In genomic region chr12:121810833-121811433, GRCh38 we compare ENCODE assay signal across 10 cellular contexts. TPM values are rescaled to one million over a fixed set of nuclear protein-coding genes. Genes with fewer than 3 reads are reported as not detected.
DNase-seq lines count a peak whose midpoint lies in the region; TF ChIP-seq lines count a peak whose summit lies in the region.
"Had no signal": no experiment of that assay in that cellular context is flagged by ENCODE, and none has a peak within 500 bp of the region (broad histone marks: within the 10 kb centered on the region; RNA-seq: fewer than 3 reads in every experiment).

No MANE protein-coding gene starts in this region.

- WGBS in hepatocyte (ENCODE audit: low lambda C conversion rate, missing lambda C conversion rate) = 77% methylated on average over 6 of the region's 6 CpGs

- H3K36me3 ChIP-seq in hepatocyte (replicated peaks; ENCODE audit: insufficient read depth, low read depth) = no peaks in the 10 kb centered on the region
- peaks cover 11 to 34% of the 10 kb centered on the region in 2 donors for H3K36me3 ChIP-seq in stomach smooth muscle (ENCODE audit: control insufficient read depth in 2 of 2, insufficient read depth in 2 of 2, low read length in 2 of 2)

- H3K27ac ChIP-seq in hepatocyte (peak overlapping the region; percentile 89), stomach smooth muscle (ENCODE audit: low read length) (peak overlapping the region; percentile 58)

- H3K27me3 Mint-ChIP-seq in T-helper 2 cell treated with Interferon-gamma antibody and Interleukin-4, amounts not matched to agents 5 μg/mL and 100 μg/mL, for 36 hours (ENCODE audit: low read depth) = no peaks in the 10 kb centered on the region
- H3K27me3 Mint-ChIP-seq in activated CD4-positive, alpha-beta memory T cell treated with anti-CD3 and anti-CD28 coated beads for 36 hours = no peaks in the 10 kb centered on the region

- H3K79me2 ChIP-seq in hepatocyte = peaks cover 95% of the 10 kb centered on the region

- H4K20me1 ChIP-seq in hepatocyte (ENCODE audit: insufficient read depth, poor library complexity, severe bottlenecking) = peaks cover 41% of the 10 kb centered on the region

- H3K4me2 ChIP-seq in hepatocyte = peak overlapping the region; percentile 99

- CTCF ChIA-PET in activated CD4-positive, alpha-beta memory T cell treated with anti-CD3 and anti-CD28 coated beads for 36 hours (lab: Charles Lee) = interaction anchor here (0.5 to 17.6 kb wide), 14 partner anchors 10 to 185 kb away, joined by 3 to 856 read pairs (median 10); partner anchors contain the start of genes ORAI1, PSMD9, RHOF and SETD1B

- peaks cover 37% of the 10 kb centered on the region for H3K4me1 Mint-ChIP-seq in T-helper 2 cell treated with Interferon-gamma antibody and Interleukin-4, amounts not matched to agents 5 μg/mL and 100 μg/mL, for 36 hours (ENCODE audit: low read depth)
- H3K4me1 Mint-ChIP-seq in activated CD4-positive, alpha-beta memory T cell treated with anti-CD3 and anti-CD28 coated beads for 36 hours (ENCODE audit: low read depth) = peaks cover 50% of the 10 kb centered on the region

- no peak for DNase-seq in T-helper 2 cell treated with Interferon-gamma antibody and Interleukin-4, amounts not matched to agents 5 μg/mL and 100 μg/mL, for 36 hours (ENCODE audit: low spot score)
- DNase-seq in T-helper 2 cell = no peak
- no peak for DNase-seq in activated CD4-positive, alpha-beta memory T cell treated with anti-CD3 and anti-CD28 coated beads for 36 hours
- DNase-seq in hepatocyte (ENCODE audit: low spot score) = no peak
- no peak for DNase-seq in NCI-H2029 (lab: John Stamatoyannopoulos, UW)
- DNase-seq in anterior cingulate cortex (lab: John Stamatoyannopoulos, UW) = no peak
- DNase-seq in activated CD8-positive, alpha-beta memory T cell treated with anti-CD3 and anti-CD28 coated beads, Interleukin-2, amount 50 U/mL, for 4 hours = no peak

- H3K9me3 ChIP-seq in hepatocyte (ENCODE audit: low read depth) (no peaks in the 10 kb centered on the region), stomach smooth muscle (ENCODE audit: control insufficient read depth in 2 of 2, low read length in 2 of 2) (no peaks in the 10 kb centered on the region)
- H3K9me3 ChIP-seq: mucosa of descending colon had no signal

- peaks cover 58% of the 10 kb centered on the region for H3K36me3 Mint-ChIP-seq in T-helper 2 cell treated with Interferon-gamma antibody and Interleukin-4, amounts not matched to agents 5 μg/mL and 100 μg/mL, for 36 hours (ENCODE audit: low read depth)
- H3K36me3 Mint-ChIP-seq in activated CD4-positive, alpha-beta memory T cell treated with anti-CD3 and anti-CD28 coated beads for 36 hours = peaks cover 39% of the 10 kb centered on the region

- H3K4me1 ChIP-seq in hepatocyte (ENCODE audit: insufficient read depth) (peaks cover 41% of the 10 kb centered on the region), stomach smooth muscle (ENCODE audit: control insufficient read depth, insufficient read depth, low read length) (peaks cover 55% of the 10 kb centered on the region)

- H3K9me2 ChIP-seq in hepatocyte (replicated peaks; ENCODE audit: insufficient read depth) = no peaks in the 10 kb centered on the region

- intact Hi-C loops in activated CD4-positive, alpha-beta memory T cell treated with anti-CD3 and anti-CD28 coated beads for 36 hours (cut with micrococcal nuclease) = loop anchor here (5.0 kb wide), 1 partner anchor 34 kb away; no protein-coding TSS in a partner anchor

- TF ChIP-seq CTCF in hepatocyte (IDR thresholded peaks at IDR 0.05; ENCODE audit: poor library complexity) = no peak

- no peaks in the 10 kb centered on the region for H3K9me3 Mint-ChIP-seq in T-helper 2 cell treated with Interferon-gamma antibody and Interleukin-4, amounts not matched to agents 5 μg/mL and 100 μg/mL, for 36 hours
- H3K9me3 Mint-ChIP-seq in activated CD4-positive, alpha-beta memory T cell treated with anti-CD3 and anti-CD28 coated beads for 36 hours = no peaks in the 10 kb centered on the region

- peak overlapping the region; percentile 78 for H3K4me3 Mint-ChIP-seq in T-helper 2 cell treated with Interferon-gamma antibody and Interleukin-4, amounts not matched to agents 5 μg/mL and 100 μg/mL, for 36 hours
- peak overlapping the region; percentile 79 for H3K4me3 Mint-ChIP-seq in activated CD4-positive, alpha-beta memory T cell treated with anti-CD3 and anti-CD28 coated beads for 36 hours

- H2AFZ ChIP-seq in hepatocyte = no peak overlapping the region

- H3K27ac Mint-ChIP-seq in T-helper 2 cell treated with Interferon-gamma antibody and Interleukin-4, amounts not matched to agents 5 μg/mL and 100 μg/mL, for 36 hours = peak overlapping the region; percentile 7
- H3K27ac Mint-ChIP-seq in activated CD4-positive, alpha-beta memory T cell treated with anti-CD3 and anti-CD28 coated beads for 36 hours = peak overlapping the region; percentile 76

- no peak overlapping the region for H3K4me3 ChIP-seq in hepatocyte
- H3K4me3 ChIP-seq in stomach smooth muscle (ENCODE audit: low read length in 2 of 2) = peak overlapping the region in 1 of 2 donors; percentile 89
- H3K4me3 ChIP-seq: mucosa of descending colon had no signal

- no peak overlapping the region for H3K9ac ChIP-seq in stomach smooth muscle (ENCODE audit: low read length in 2 of 2)

- H3K27me3 ChIP-seq in hepatocyte (no peaks in the 10 kb centered on the region), stomach smooth muscle (ENCODE audit: control insufficient read depth in 1 of 2, insufficient read depth in 2 of 2, low read length in 2 of 2) (no peaks in the 10 kb centered on the region)

- POLR2A ChIA-PET in activated CD4-positive, alpha-beta memory T cell treated with anti-CD3 and anti-CD28 coated beads for 36 hours (lab: Charles Lee) = interaction anchor here (0.6 to 3.5 kb wide), 10 partner anchors 7 to 140 kb away, joined by 3 to 86 read pairs (median 5); partner anchors contain the start of genes PSMD9, RHOF and SETD1B

RNA-seq across cellular contexts. Expression of gene SETD1B, which starts 7.1 kb away (rescaled TPM):
- total RNA-seq in activated CD4-positive, alpha-beta memory T cell treated with anti-CD3 and anti-CD28 coated beads for 36 hours = 10 to 100 TPM; 14.1 to 15.2 TPM
- 2.7 and 3.8 TPM in 2 replicates for total RNA-seq in hepatocyte
- polyA plus RNA-seq in hepatocyte = 2.5 and 2.7 TPM in 2 replicates

RNA-seq across cellular contexts. Expression of gene RHOF, which starts 17.4 kb away (rescaled TPM):
- 100 to 1,000 TPM; 136 to 141 TPM for total RNA-seq in activated CD4-positive, alpha-beta memory T cell treated with anti-CD3 and anti-CD28 coated beads for 36 hours
- 38.7 and 45.3 TPM in 2 replicates for total RNA-seq in hepatocyte
- 40.4 and 43.6 TPM in 2 replicates for polyA plus RNA-seq in hepatocyte

RNA-seq across cellular contexts. Expression of gene HPD, which starts 47.7 kb away (rescaled TPM):
- not detected for total RNA-seq in activated CD4-positive, alpha-beta memory T cell treated with anti-CD3 and anti-CD28 coated beads for 36 hours
- 35.8 and 39.2 TPM in 2 replicates for total RNA-seq in hepatocyte
- polyA plus RNA-seq in hepatocyte = 9.2 and 20.9 TPM in 2 replicates
- total RNA-seq: activated CD8-positive, alpha-beta memory T cell treated with anti-CD3 and anti-CD28 coated beads for 36 hours had no signal

Comparison
In these comparisons a context has a peak if more than half of its experiments do, and no peak if none do; other contexts are left out.
1. RNA of gene HPD, which starts 47.7 kb away (total RNA-seq): 35.8 to 39.2 TPM in hepatocyte; not detected in activated CD4-positive, alpha-beta memory T cell treated with anti-CD3 and anti-CD28 coated beads for 36 hours; every median in the first group is over 10 times any median in the second.